ENCODE assay signal across 26 cellular contexts in genomic region chr13:95568131-95568530, GRCh38. TPM values are rescaled to one million over a fixed set of nuclear protein-coding genes. Genes with fewer than 3 reads are reported as not detected.
"Had no signal": no experiment of that assay in that cellular context is flagged by ENCODE, and none has a peak within 500 bp of the region (broad histone marks: within the 10 kb centered on the region; RNA-seq: fewer than 3 reads in every experiment).

No MANE protein-coding gene starts in this region.

- H3K9ac ChIP-seq: KMS-11, SK-N-SH had no signal

- FAIRE-seq: HTR-8/SVneo, K562, RCC 7860 had no signal

- H3K4me1 Mint-ChIP-seq: IgD-negative memory B cell, T-cell had no signal

- ATAC-seq: K562, T-cell had no signal

- H3K27ac Mint-ChIP-seq: IgD-negative memory B cell, T-cell had no signal

- H3K4me2 ChIP-seq: KMS-11, SK-N-SH had no signal

- H3K9me3 ChIP-seq: SK-N-SH had no signal

- H3K27ac ChIP-seq: HL-60, KMS-11 had no signal

- H3K4me3 ChIP-seq: K562 had no signal

- H3K36me3 Mint-ChIP-seq: IgD-negative memory B cell, T-cell had no signal

- H3K4me3 Mint-ChIP-seq: IgD-negative memory B cell, T-cell had no signal

- DNase-seq: Kasumi-1, MM.1S, NCI-H1092 treated with DMSO at 0.1 percent for 48 hours, NCI-H1436, NCI-H187, NCI-H2029, NCI-H2081 treated with DMSO at 0.1 percent for 48 hours, NCI-H2171, NCI-H226, NCI-H446, NCI-H510A, NCI-H524 treated with DMSO at 0.1 percent for 48 hours, NCI-H69, NCI-H774, RPMI8226, SHP77, SK-N-SH, SW 1271, T-cell had no signal

RNA-seq across cellular contexts. Expression of gene CLDN10, which starts 15.6 kb away (rescaled TPM):
- total RNA-seq: K562, SK-MEL-5 had no signal
- polyA plus RNA-seq: IgD-negative memory B cell, K562 had no signal
